17 cellular contexts compared by ENCODE assay signal in genomic region chr17:44887971-44888955, GRCh38. TPM values are rescaled to one million over a fixed set of nuclear protein-coding genes. Genes with fewer than 3 reads are reported as not detected.
DNase-seq lines count a peak whose midpoint lies in the region; ATAC-seq and TF ChIP-seq lines count a peak whose summit lies in the region.
"Had no signal": no experiment of that assay in that cellular context is flagged by ENCODE, and none has a peak within 500 bp of the region (broad histone marks: within the 10 kb centered on the region; RNA-seq: fewer than 3 reads in every experiment).

No MANE protein-coding gene starts in this region.

- no peaks in the 10 kb centered on the region for H3K27me3 Mint-ChIP-seq in activated T-cell treated with anti-CD3 and anti-CD28 coated beads, Interleukin-2, amount 50 U/mL, for 72 hours (ENCODE audit: low read depth)
- no peaks in the 10 kb centered on the region for H3K27me3 Mint-ChIP-seq in activated T-helper 17 cell treated with anti-CD3 and anti-CD28 coated beads, Interleukin-2, amount 50 U/mL, for 72 hours
- H3K27me3 Mint-ChIP-seq: activated naive CD4-positive, alpha-beta T cell treated with anti-CD3 and anti-CD28 coated beads, Interleukin-2, amount 10 ng/mL, durations not matched to agents 7 days and 5 days had no signal

- ATAC-seq in activated T-cell treated with anti-CD3 and anti-CD28 coated beads, Interleukin-2, amount 50 U/mL, for 72 hours (replicated peaks in 1 of 2) = peak; percentile 15 to 24
- ATAC-seq in activated T-helper 17 cell treated with anti-CD3 and anti-CD28 coated beads, Interleukin-2, amount 50 U/mL, for 72 hours (replicated peaks) = peak; percentile 51
- ATAC-seq in stimulated activated effector memory CD8-positive, alpha-beta T cell treated with anti-CD3 and anti-CD28 coated beads, Interleukin-12 subunit alpha, Interleukin-12 subunit beta, amount 100 ng/mL, for 72 hours = peak; percentile 62
- ATAC-seq in HG02840 (IDR thresholded peaks at IDR 0.05; ENCODE audit: low FRiP score, unreplicated experiment) (no peak), GM18505 (IDR thresholded peaks at IDR 0.05; ENCODE audit: unreplicated experiment) (no peak)

- peaks cover 6% of the 10 kb centered on the region for H3K4me1 Mint-ChIP-seq in activated T-cell treated with anti-CD3 and anti-CD28 coated beads, Interleukin-2, amount 50 U/mL, for 72 hours (ENCODE audit: low read depth)
- peaks cover 4% of the 10 kb centered on the region for H3K4me1 Mint-ChIP-seq in activated T-helper 17 cell treated with anti-CD3 and anti-CD28 coated beads, Interleukin-2, amount 50 U/mL, for 72 hours
- no peaks in the 10 kb centered on the region for H3K4me1 Mint-ChIP-seq in stimulated activated effector memory CD8-positive, alpha-beta T cell treated with anti-CD3 and anti-CD28 coated beads, Interleukin-12 subunit alpha, Interleukin-12 subunit beta, amount 100 ng/mL, for 72 hours

- H3K27ac Mint-ChIP-seq in activated T-cell treated with anti-CD3 and anti-CD28 coated beads, Interleukin-2, amount 50 U/mL, for 72 hours = no peak overlapping the region
- H3K27ac Mint-ChIP-seq in activated T-helper 17 cell treated with anti-CD3 and anti-CD28 coated beads, Interleukin-2, amount 50 U/mL, for 72 hours = no peak overlapping the region
- no peak overlapping the region for H3K27ac Mint-ChIP-seq in stimulated activated effector memory CD8-positive, alpha-beta T cell treated with anti-CD3 and anti-CD28 coated beads, Interleukin-12 subunit alpha, Interleukin-12 subunit beta, amount 100 ng/mL, for 72 hours
- H3K27ac Mint-ChIP-seq: activated naive CD4-positive, alpha-beta T cell treated with anti-CD3 and anti-CD28 coated beads, Interleukin-2, amount 10 ng/mL, durations not matched to agents 7 days and 5 days had no signal

- H3K36me3 Mint-ChIP-seq in activated T-cell treated with anti-CD3 and anti-CD28 coated beads, Interleukin-2, amount 50 U/mL, for 72 hours (ENCODE audit: insufficient read depth in 2 of 2) = peaks cover 7 to 11% of the 10 kb centered on the region in 2 donors
- H3K36me3 Mint-ChIP-seq in activated T-helper 17 cell treated with anti-CD3 and anti-CD28 coated beads, Interleukin-2, amount 50 U/mL, for 72 hours (ENCODE audit: low read depth) = peaks cover 26% of the 10 kb centered on the region
- peaks cover 63% of the 10 kb centered on the region for H3K36me3 Mint-ChIP-seq in stimulated activated effector memory CD8-positive, alpha-beta T cell treated with anti-CD3 and anti-CD28 coated beads, Interleukin-12 subunit alpha, Interleukin-12 subunit beta, amount 100 ng/mL, for 72 hours

- no peak overlapping the region for H3K4me3 Mint-ChIP-seq in activated T-cell treated with anti-CD3 and anti-CD28 coated beads, Interleukin-2, amount 50 U/mL, for 72 hours
- H3K4me3 Mint-ChIP-seq in activated T-helper 17 cell treated with anti-CD3 and anti-CD28 coated beads, Interleukin-2, amount 50 U/mL, for 72 hours = no peak overlapping the region
- no peak overlapping the region for H3K4me3 Mint-ChIP-seq in stimulated activated effector memory CD8-positive, alpha-beta T cell treated with anti-CD3 and anti-CD28 coated beads, Interleukin-12 subunit alpha, Interleukin-12 subunit beta, amount 100 ng/mL, for 72 hours
- H3K4me3 Mint-ChIP-seq: activated naive CD4-positive, alpha-beta T cell treated with anti-CD3 and anti-CD28 coated beads, Interleukin-2, amount 10 ng/mL, durations not matched to agents 7 days and 5 days had no signal

- TF ChIP-seq POLR2A in GM18505 (IDR thresholded peaks at IDR 0.05; ENCODE audit: borderline replicate concordance, extremely low read depth, insufficient read depth, insufficient read length) = no peak

- no peak for DNase-seq in activated T-cell treated with anti-CD3 and anti-CD28 coated beads, Interleukin-2, amount 50 U/mL, for 72 hours
- DNase-seq in activated T-cell treated with anti-CD3 and anti-CD28 coated beads for 4 hours (no peak), MV-4-11 (lab: John Stamatoyannopoulos, UW) (peak; percentile 73)
- no peak for DNase-seq in stimulated activated effector memory CD8-positive, alpha-beta T cell treated with anti-CD3 and anti-CD28 coated beads, Interleukin-12 subunit alpha, Interleukin-12 subunit beta, amount 100 ng/mL, for 72 hours (ENCODE audit: low spot score in 2 of 2)
- DNase-seq in stimulated activated naive CD4-positive, alpha-beta T cell treated with Interleukin-2 at 50 U/mL for 16 hours (lab: John Stamatoyannopoulos, UW) = no peak
- DNase-seq: activated naive CD4-positive, alpha-beta T cell treated with anti-CD3 and anti-CD28 coated beads, Interleukin-2, amount 10 ng/mL, durations not matched to agents 7 days and 5 days; brain microvascular endothelial cell; GM23248; NCI-H187; NCI-H446; SK-N-SH had no signal

- H3K9me3 Mint-ChIP-seq in activated T-cell treated with anti-CD3 and anti-CD28 coated beads, Interleukin-2, amount 50 U/mL, for 72 hours = no peaks in the 10 kb centered on the region
- H3K9me3 Mint-ChIP-seq in activated T-helper 17 cell treated with anti-CD3 and anti-CD28 coated beads, Interleukin-2, amount 50 U/mL, for 72 hours = no peaks in the 10 kb centered on the region
- H3K9me3 Mint-ChIP-seq in stimulated activated effector memory CD8-positive, alpha-beta T cell treated with anti-CD3 and anti-CD28 coated beads, Interleukin-12 subunit alpha, Interleukin-12 subunit beta, amount 100 ng/mL, for 72 hours = no peaks in the 10 kb centered on the region
- H3K9me3 Mint-ChIP-seq: activated naive CD4-positive, alpha-beta T cell treated with anti-CD3 and anti-CD28 coated beads, Interleukin-2, amount 10 ng/mL, durations not matched to agents 7 days and 5 days had no signal

RNA-seq across cellular contexts. Expression of gene EFTUD2, which starts 11.0 kb away (rescaled TPM):
- total RNA-seq in activated T-cell treated with anti-CD3 and anti-CD28 coated beads, Interleukin-2, amount 50 U/mL, for 72 hours = 100 to 1,000 TPM; 123 to 132 TPM
- 100 to 1,000 TPM; 105 to 215 TPM for total RNA-seq in activated T-helper 17 cell treated with anti-CD3 and anti-CD28 coated beads, Interleukin-2, amount 50 U/mL, for 72 hours

RNA-seq across cellular contexts. Expression of gene GFAP, which starts 27.0 kb away (rescaled TPM):
- total RNA-seq in activated T-cell treated with anti-CD3 and anti-CD28 coated beads, Interleukin-2, amount 50 U/mL, for 72 hours = not detected
- not detected for total RNA-seq in activated T-helper 17 cell treated with anti-CD3 and anti-CD28 coated beads, Interleukin-2, amount 50 U/mL, for 72 hours
- total RNA-seq: A673, dermis microvascular lymphatic vessel endothelial cell, GM23248 had no signal

RNA-seq across cellular contexts. Expression of gene HIGD1B, which starts 40.6 kb away (rescaled TPM):
- not detected for total RNA-seq in activated T-cell treated with anti-CD3 and anti-CD28 coated beads, Interleukin-2, amount 50 U/mL, for 72 hours
- not detected for total RNA-seq in activated T-helper 17 cell treated with anti-CD3 and anti-CD28 coated beads, Interleukin-2, amount 50 U/mL, for 72 hours
- total RNA-seq: A673, dermis microvascular lymphatic vessel endothelial cell, GM23248, myocyte had no signal

RNA-seq across cellular contexts. Expression of gene GJC1, which starts 58.2 kb away (rescaled TPM):
- 1 to 10 TPM; 2.3 to 4.7 TPM for total RNA-seq in activated T-cell treated with anti-CD3 and anti-CD28 coated beads, Interleukin-2, amount 50 U/mL, for 72 hours
- total RNA-seq in activated T-helper 17 cell treated with anti-CD3 and anti-CD28 coated beads, Interleukin-2, amount 50 U/mL, for 72 hours = 1 to 10 TPM; 2.4 to 3.4 TPM

RNA-seq across cellular contexts. Expression of gene KIF18B, which starts 59.3 kb away (rescaled TPM):
- 10 to 100 TPM; 33.0 to 48.1 TPM for total RNA-seq in activated T-cell treated with anti-CD3 and anti-CD28 coated beads, Interleukin-2, amount 50 U/mL, for 72 hours
- total RNA-seq in activated T-helper 17 cell treated with anti-CD3 and anti-CD28 coated beads, Interleukin-2, amount 50 U/mL, for 72 hours = 10 to 100 TPM; 37.7 to 51.5 TPM

Comparison
In these comparisons a context has a peak if more than half of its experiments do, and no peak if none do; other contexts are left out.
1. ATAC-seq: peak in activated T-cell treated with anti-CD3 and anti-CD28 coated beads, Interleukin-2, amount 50 U/mL, for 72 hours (2 of 2), activated T-helper 17 cell treated with anti-CD3 and anti-CD28 coated beads, Interleukin-2, amount 50 U/mL, for 72 hours (single experiment) and stimulated activated effector memory CD8-positive, alpha-beta T cell treated with anti-CD3 and anti-CD28 coated beads, Interleukin-12 subunit alpha, Interleukin-12 subunit beta, amount 100 ng/mL, for 72 hours (single experiment); none in HG02840 (single experiment) and GM18505 (single experiment).